ENCODE assay signal across 34 cellular contexts in genomic region chr5:43895876-43896275, GRCh38.
"Had no signal": no experiment of that assay in that cellular context is flagged by ENCODE, and none has a peak within 500 bp of the region (broad histone marks: within the 10 kb centered on the region; RNA-seq: fewer than 3 reads in every experiment).

No MANE protein-coding gene starts in this region.

- H3K9me3 ChIP-seq: ascending aorta had no signal

- DNase-seq: activated B cell treated with CpG ODN at 0.5 μM for 24 hours; activated CD4-positive, alpha-beta memory T cell treated with anti-CD3 and anti-CD28 coated beads for 36 hours; activated CD4-positive, alpha-beta T cell treated with anti-CD3 and anti-CD28 coated beads for 4 hours; activated CD4-positive, alpha-beta T cell treated with anti-CD3 and anti-CD28 coated beads, Interleukin-2, amount 10 ng/mL, durations not matched to agents 24 days and 14 days; activated CD4-positive, alpha-beta T cell treated with anti-CD3 and anti-CD28 coated beads, Interleukin-2, amount 50 U/mL, for 1 hour; activated CD4-positive, alpha-beta T cell treated with anti-CD3 and anti-CD28 coated beads, Interleukin-2, amount 50 U/mL, for 4 hours; activated CD4-positive, CD25-positive, alpha-beta regulatory T cell treated with anti-CD3 and anti-CD28 coated beads, Interleukin-2, amount 50 U/mL, for 72 hours; activated CD8-positive, alpha-beta memory T cell treated with anti-CD3 and anti-CD28 coated beads, Interleukin-2, amount 50 U/mL, for 48 hours; activated CD8-positive, alpha-beta T cell treated with anti-CD3 and anti-CD28 coated beads for 36 hours; activated effector memory CD4-positive, alpha-beta T cell treated with Interleukin-2 at 50 U/mL for 16 hours; activated gamma-delta T cell; activated naive CD4-positive, alpha-beta T cell treated with anti-CD3 and anti-CD28 coated beads, Interleukin-2, amount 10 ng/mL, durations not matched to agents 7 days and 5 days; activated naive CD4-positive, alpha-beta T cell treated with Interleukin-2 at 50 U/mL for 16 hours; activated naive CD8-positive, alpha-beta T cell treated with anti-CD3 and anti-CD28 coated beads, Interleukin-2, amount 10 ng/mL, durations not matched to agents 7 days and 5 days; activated naive CD8-positive, alpha-beta T cell treated with anti-CD3 and anti-CD28 coated beads, Interleukin-2, amount 50 U/mL, for 24 hours; activated T-cell treated with anti-CD3 and anti-CD28 coated beads, Interleukin-2, amount 50 U/mL, for 24 hours; activated T-cell treated with anti-CD3 and anti-CD28 coated beads, Interleukin-2, amount 50 U/mL, for 48 hours; amygdala; anterior cingulate cortex; caudate nucleus; cerebellar nuclear complex; T-helper 1 cell; T-helper 2 cell; T-helper 9 cell had no signal

- H3K27ac Mint-ChIP-seq: activated B cell treated with CpG ODN at 0.5 μM for 24 hours; activated CD4-positive, alpha-beta memory T cell treated with anti-CD3 and anti-CD28 coated beads for 36 hours; activated CD4-positive, alpha-beta T cell treated with anti-CD3 and anti-CD28 coated beads, Interleukin-2, amount 10 ng/mL, durations not matched to agents 24 days and 14 days; activated CD8-positive, alpha-beta T cell treated with anti-CD3 and anti-CD28 coated beads for 36 hours; activated naive CD4-positive, alpha-beta T cell treated with anti-CD3 and anti-CD28 coated beads, Interleukin-2, amount 10 ng/mL, durations not matched to agents 7 days and 5 days; activated naive CD4-positive, alpha-beta T cell treated with anti-CD3 and anti-CD28 coated beads, Interleukin-2, amount 50 U/mL, for 24 hours; activated naive CD8-positive, alpha-beta T cell; activated naive CD8-positive, alpha-beta T cell treated with anti-CD3 and anti-CD28 coated beads, Interleukin-2, amount 10 ng/mL, durations not matched to agents 7 days and 5 days; activated naive CD8-positive, alpha-beta T cell treated with anti-CD3 and anti-CD28 coated beads, Interleukin-2, amount 50 U/mL, for 24 hours; activated T-cell treated with anti-CD3 and anti-CD28 coated beads, Interleukin-2, amount 50 U/mL, for 24 hours; activated T-helper 2 cell treated with anti-CD3 and anti-CD28 coated beads, Interferon-gamma antibody, Interleukin-2, Interleukin-4, amounts not matched to agents 10 μg/mL and 5 μg/mL and 100 μg/mL, durations not matched to agents 14 hours and 24 hours and 36 hours; brain; T-helper 1 cell treated with Interleukin-12 subunit alpha and Interleukin-12 subunit beta and Interleukin-4 antibody, amounts not matched to agents 30 μg/mL and 1 μg/mL, for 36 hours; T-helper 2 cell treated with Interferon-gamma antibody and Interleukin-4, amounts not matched to agents 5 μg/mL and 100 μg/mL, for 36 hours had no signal

- H3K4me3 Mint-ChIP-seq: activated B cell treated with CpG ODN at 0.5 μM for 24 hours; activated CD4-positive, alpha-beta memory T cell treated with anti-CD3 and anti-CD28 coated beads for 36 hours; activated CD4-positive, alpha-beta T cell treated with anti-CD3 and anti-CD28 coated beads, Interleukin-2, amount 10 ng/mL, durations not matched to agents 24 days and 14 days; activated CD8-positive, alpha-beta T cell treated with anti-CD3 and anti-CD28 coated beads for 36 hours; activated naive CD4-positive, alpha-beta T cell treated with anti-CD3 and anti-CD28 coated beads, Interleukin-2, amount 10 ng/mL, durations not matched to agents 7 days and 5 days; activated naive CD4-positive, alpha-beta T cell treated with anti-CD3 and anti-CD28 coated beads, Interleukin-2, amount 50 U/mL, for 24 hours; activated naive CD8-positive, alpha-beta T cell; activated naive CD8-positive, alpha-beta T cell treated with anti-CD3 and anti-CD28 coated beads, Interleukin-2, amount 10 ng/mL, durations not matched to agents 7 days and 5 days; activated naive CD8-positive, alpha-beta T cell treated with anti-CD3 and anti-CD28 coated beads, Interleukin-2, amount 50 U/mL, for 24 hours; activated T-cell treated with anti-CD3 and anti-CD28 coated beads, Interleukin-2, amount 50 U/mL, for 24 hours; brain; central memory CD8-positive, alpha-beta T cell; T-helper 1 cell treated with Interleukin-12 subunit alpha and Interleukin-12 subunit beta and Interleukin-4 antibody, amounts not matched to agents 30 μg/mL and 1 μg/mL, for 36 hours; T-helper 2 cell treated with Interferon-gamma antibody and Interleukin-4, amounts not matched to agents 5 μg/mL and 100 μg/mL, for 36 hours had no signal

- H3K36me3 ChIP-seq: ascending aorta, cardiac muscle cell had no signal

- H3K4me3 ChIP-seq: ascending aorta, cardiac muscle cell had no signal

- H3K4me1 ChIP-seq: ascending aorta had no signal

- H3K27me3 Mint-ChIP-seq: activated B cell treated with CpG ODN at 0.5 μM for 24 hours; activated CD4-positive, alpha-beta memory T cell treated with anti-CD3 and anti-CD28 coated beads for 36 hours; activated CD4-positive, alpha-beta T cell treated with anti-CD3 and anti-CD28 coated beads, Interleukin-2, amount 10 ng/mL, durations not matched to agents 24 days and 14 days; activated CD8-positive, alpha-beta T cell treated with anti-CD3 and anti-CD28 coated beads for 36 hours; activated naive CD4-positive, alpha-beta T cell treated with anti-CD3 and anti-CD28 coated beads, Interleukin-2, amount 10 ng/mL, durations not matched to agents 7 days and 5 days; activated naive CD4-positive, alpha-beta T cell treated with anti-CD3 and anti-CD28 coated beads, Interleukin-2, amount 50 U/mL, for 24 hours; activated naive CD8-positive, alpha-beta T cell; activated naive CD8-positive, alpha-beta T cell treated with anti-CD3 and anti-CD28 coated beads, Interleukin-2, amount 10 ng/mL, durations not matched to agents 7 days and 5 days; activated naive CD8-positive, alpha-beta T cell treated with anti-CD3 and anti-CD28 coated beads, Interleukin-2, amount 50 U/mL, for 24 hours; activated T-cell treated with anti-CD3 and anti-CD28 coated beads, Interleukin-2, amount 50 U/mL, for 24 hours; central memory CD8-positive, alpha-beta T cell had no signal

- H3K4me1 Mint-ChIP-seq: activated B cell treated with CpG ODN at 0.5 μM for 24 hours; activated CD4-positive, alpha-beta T cell treated with anti-CD3 and anti-CD28 coated beads, Interleukin-2, amount 10 ng/mL, durations not matched to agents 24 days and 14 days; activated naive CD4-positive, alpha-beta T cell treated with anti-CD3 and anti-CD28 coated beads, Interleukin-2, amount 10 ng/mL, durations not matched to agents 7 days and 5 days; activated naive CD4-positive, alpha-beta T cell treated with anti-CD3 and anti-CD28 coated beads, Interleukin-2, amount 50 U/mL, for 24 hours; activated naive CD8-positive, alpha-beta T cell treated with anti-CD3 and anti-CD28 coated beads, Interleukin-2, amount 10 ng/mL, durations not matched to agents 7 days and 5 days; activated naive CD8-positive, alpha-beta T cell treated with anti-CD3 and anti-CD28 coated beads, Interleukin-2, amount 50 U/mL, for 24 hours; brain; central memory CD8-positive, alpha-beta T cell had no signal

- H3K27ac ChIP-seq: ascending aorta, cardiac muscle cell, VCaP had no signal

- H3K9me3 Mint-ChIP-seq: activated CD4-positive, alpha-beta T cell treated with anti-CD3 and anti-CD28 coated beads, Interleukin-2, amount 10 ng/mL, durations not matched to agents 24 days and 14 days; activated CD8-positive, alpha-beta T cell treated with anti-CD3 and anti-CD28 coated beads for 36 hours; activated naive CD4-positive, alpha-beta T cell treated with anti-CD3 and anti-CD28 coated beads, Interleukin-2, amount 10 ng/mL, durations not matched to agents 7 days and 5 days; activated naive CD4-positive, alpha-beta T cell treated with anti-CD3 and anti-CD28 coated beads, Interleukin-2, amount 50 U/mL, for 24 hours; activated naive CD8-positive, alpha-beta T cell treated with anti-CD3 and anti-CD28 coated beads, Interleukin-2, amount 10 ng/mL, durations not matched to agents 7 days and 5 days; activated naive CD8-positive, alpha-beta T cell treated with anti-CD3 and anti-CD28 coated beads, Interleukin-2, amount 50 U/mL, for 24 hours; brain; central memory CD8-positive, alpha-beta T cell; T-helper 1 cell treated with Interleukin-12 subunit alpha and Interleukin-12 subunit beta and Interleukin-4 antibody, amounts not matched to agents 30 μg/mL and 1 μg/mL, for 36 hours; T-helper 2 cell treated with Interferon-gamma antibody and Interleukin-4, amounts not matched to agents 5 μg/mL and 100 μg/mL, for 36 hours had no signal

- H3K27me3 ChIP-seq: ascending aorta, cardiac muscle cell had no signal

- H3K36me3 Mint-ChIP-seq: activated CD4-positive, alpha-beta memory T cell treated with anti-CD3 and anti-CD28 coated beads for 36 hours; activated naive CD4-positive, alpha-beta T cell treated with anti-CD3 and anti-CD28 coated beads, Interleukin-2, amount 10 ng/mL, durations not matched to agents 7 days and 5 days; activated naive CD4-positive, alpha-beta T cell treated with anti-CD3 and anti-CD28 coated beads, Interleukin-2, amount 50 U/mL, for 24 hours; activated naive CD8-positive, alpha-beta T cell; activated naive CD8-positive, alpha-beta T cell treated with anti-CD3 and anti-CD28 coated beads, Interleukin-2, amount 10 ng/mL, durations not matched to agents 7 days and 5 days; brain had no signal
